ENCODE assay signal across 14 cellular contexts in genomic region chr3:43866529-43867353, GRCh38.
DNase-seq lines count a peak whose midpoint lies in the region; ATAC-seq, FAIRE-seq and TF ChIP-seq lines count a peak whose summit lies in the region.
"Had no signal": no experiment of that assay in that cellular context is flagged by ENCODE, and none has a peak within 500 bp of the region (broad histone marks: within the 10 kb centered on the region; RNA-seq: fewer than 3 reads in every experiment).

No MANE protein-coding gene starts in this region.

- H3K9ac ChIP-seq in keratinocyte (ENCODE audit: control insufficient read depth, extremely low read depth, insufficient read depth, low read length): no peak overlapping the region
- H3K9ac ChIP-seq: BLaER1, KMS-11 had no signal

- H3K4me1 ChIP-seq in keratinocyte (ENCODE audit: control insufficient read depth, extremely low read depth, insufficient read depth, low read length): peaks cover 46% of the 10 kb centered on the region
- H3K4me1 ChIP-seq: HAP-1, transverse colon had no signal

- no peaks in the 10 kb centered on the region for H3K79me2 ChIP-seq in keratinocyte (ENCODE audit: control insufficient read depth, insufficient read depth, low read length)

- no peak for TF ChIP-seq CTCF in AG04450 (IDR thresholded peaks at IDR 0.05; ENCODE audit: low read depth, low read length)
- no peak for TF ChIP-seq CTCF in bronchial epithelial cell (IDR thresholded peaks at IDR 0.05; ENCODE audit: insufficient read depth, low read length, severe bottlenecking)
- TF ChIP-seq CTCF in keratinocyte (optimal IDR thresholded peaks at IDR 0.05 in 1 of 3, IDR thresholded peaks at IDR 0.05 in 1 of 3, conservative IDR thresholded peaks at IDR 0.05 in 1 of 3; ENCODE audit: extremely low read depth in 1 of 3, insufficient read depth in 2 of 3, low read length in 3 of 3): no peak

- no peaks in the 10 kb centered on the region for H3K9me3 ChIP-seq in AG04450 (ENCODE audit: control insufficient read depth, insufficient read depth, low read length)
- H3K9me3 ChIP-seq in keratinocyte (ENCODE audit: control insufficient read depth, low read depth, low read length): no peaks in the 10 kb centered on the region
- H3K9me3 ChIP-seq: BLaER1, HAP-1, transverse colon had no signal

- dilution Hi-C loops in keratinocyte (cut with MboI; ENCODE audit: extremely low pct_ligation_motif_present, low sequenced_read_pairs): no loop called here

- CTCF ChIA-PET in AG04450 (lab: Charles Lee): interaction anchor here (1.7 to 9.0 kb wide), 3 partner anchors 9 to 98 kb away, joined by 5 to 83 read pairs (median 9); no protein-coding TSS in a partner anchor

- no peaks in the 10 kb centered on the region for H4K20me1 ChIP-seq in keratinocyte (ENCODE audit: control insufficient read depth, extremely low read depth, insufficient read depth, low read length)
- H4K20me1 ChIP-seq: BLaER1 had no signal

- no peaks in the 10 kb centered on the region for H3K36me3 ChIP-seq in bronchial epithelial cell (ENCODE audit: control insufficient read depth, insufficient read depth, low read length)
- H3K36me3 ChIP-seq in keratinocyte (ENCODE audit: control insufficient read depth in 2 of 2, extremely low read depth in 1 of 2, insufficient read depth in 2 of 2, low read length in 2 of 2): no peaks in the 10 kb centered on the region
- H3K36me3 ChIP-seq: BLaER1, HAP-1, transverse colon had no signal

- H3K9me1 ChIP-seq in keratinocyte (ENCODE audit: control insufficient read depth, extremely low read depth, insufficient read depth, low read length): no peaks in the 10 kb centered on the region

- H3K27me3 ChIP-seq in AG04450 (ENCODE audit: control insufficient read depth, insufficient read depth, low read length): no peaks in the 10 kb centered on the region
- H3K27me3 ChIP-seq in bronchial epithelial cell (ENCODE audit: control insufficient read depth, insufficient read depth, low read length): no peaks in the 10 kb centered on the region
- no peaks in the 10 kb centered on the region for H3K27me3 ChIP-seq in keratinocyte (ENCODE audit: control insufficient read depth, extremely low read depth, insufficient read depth, low read length)
- H3K27me3 ChIP-seq: BLaER1 had no signal

- H3K27ac ChIP-seq in AG04450 (ENCODE audit: low read depth, low read length) (peak overlapping the region; percentile 47), keratinocyte (ENCODE audit: control insufficient read depth, insufficient read depth, low read length) (no peak overlapping the region)
- H3K27ac ChIP-seq: BLaER1, KMS-11, transverse colon had no signal

- no peak for FAIRE-seq in HTR-8/SVneo (lab: Jason Lieb, UNC)
- FAIRE-seq in bronchial epithelial cell (lab: Jason Lieb, UNC): peak; percentile 50
- FAIRE-seq in keratinocyte (lab: Jason Lieb, UNC): peak; percentile 39

- ATAC-seq in GM18873 (IDR thresholded peaks at IDR 0.05; ENCODE audit: low FRiP score, unreplicated experiment): no peak
- ATAC-seq: natural killer cell had no signal

- POLR2A ChIA-PET in AG04450 (lab: Yijun Ruan, JAX): interaction anchor here (1.0 kb wide), 2 partner anchors 113 to 158 kb away, joined by 3 read pairs; no protein-coding TSS in a partner anchor

- DNase-seq in AG04450 (ENCODE audit: low read depth, low spot score) (peak; percentile 59), HTR-8/SVneo (ENCODE audit: insufficient read length, low spot score) (peak; percentile 18), bronchial epithelial cell (ENCODE audit: low read depth) (peak; percentile 80), keratinocyte (ENCODE audit: low read depth, low spot score) (no peak), SIG-M5 (lab: John Stamatoyannopoulos, UW) (no peak), NCI-H2171 treated with DMSO at 0.1 percent for 48 hours (lab: John Stamatoyannopoulos, UW) (no peak), SK-N-DZ (ENCODE audit: low spot score) (no peak)
- DNase-seq: natural killer cell, transverse colon had no signal

- no peak overlapping the region for H3K4me2 ChIP-seq in keratinocyte (ENCODE audit: control insufficient read depth, extremely low read depth, insufficient read depth, low read depth, low read length)
- H3K4me2 ChIP-seq: BLaER1, KMS-11 had no signal

- H2AFZ ChIP-seq in keratinocyte (ENCODE audit: control insufficient read depth, low read length): no peak overlapping the region

- no peak overlapping the region for H3K4me3 ChIP-seq in AG04450 (ENCODE audit: low read depth, low read length)
- H3K4me3 ChIP-seq in bronchial epithelial cell (ENCODE audit: low read depth, low read length): no peak overlapping the region
- no peak overlapping the region for H3K4me3 ChIP-seq in keratinocyte (ENCODE audit: control insufficient read depth in 2 of 3, extremely low read depth in 1 of 3, insufficient read depth in 2 of 3, low read depth in 1 of 3, low read length in 3 of 3)
- H3K4me3 ChIP-seq: BLaER1, HAP-1, skin epidermis, transverse colon had no signal

Comparison
In these comparisons a context has a peak if more than half of its experiments do, and no peak if none do; other contexts are left out.
1. DNase-seq: peak in AG04450 (single experiment), HTR-8/SVneo (single experiment) and bronchial epithelial cell (single experiment); none in keratinocyte (single experiment), SIG-M5 (single experiment), NCI-H2171 treated with DMSO at 0.1 percent for 48 hours (single experiment) and SK-N-DZ (single experiment).